8 cellular contexts compared by ENCODE assay signal in genomic region chr21:40466893-40467483, GRCh38.
DNase-seq lines count a peak whose midpoint lies in the region; FAIRE-seq and TF ChIP-seq lines count a peak whose summit lies in the region.

No MANE protein-coding gene starts in this region.

- TF ChIP-seq CTCF in epithelial cell of esophagus (IDR thresholded peaks at IDR 0.05; ENCODE audit: insufficient read depth, low read depth, low read length, missing control alignments) (peak; percentile 49), GM20000 (IDR thresholded peaks at IDR 0.05; ENCODE audit: extremely low read depth, missing control alignments) (no peak)

- no peak overlapping the region for H3K27ac ChIP-seq in small intestine (ENCODE audit: low read depth in 1 of 2, low read length in 1 of 2)

- FAIRE-seq in small intestine (lab: Jason Lieb, UNC) = no peak

- H3K9me3 ChIP-seq in small intestine (ENCODE audit: control insufficient read depth, low read depth) = no peaks in the 10 kb centered on the region

- no peaks in the 10 kb centered on the region for H3K4me1 ChIP-seq in small intestine (ENCODE audit: control insufficient read depth in 2 of 2, insufficient read depth in 1 of 2, low read depth in 1 of 2, low read length in 1 of 2)

- H3K36me3 ChIP-seq in small intestine (ENCODE audit: control insufficient read depth in 2 of 2, insufficient read depth in 2 of 2, low read length in 2 of 2) = no peaks in the 10 kb centered on the region

- DNase-seq in NCI-H2196 (lab: John Stamatoyannopoulos, UW; ENCODE audit: unreplicated experiment) (peak; percentile 23), NCI-H2196 treated with DMSO at 0.1 percent for 48 hours (lab: John Stamatoyannopoulos, UW; ENCODE audit: unreplicated experiment) (no peak), NCI-H82 treated with DMSO at 0.1 percent for 48 hours (lab: John Stamatoyannopoulos, UW; ENCODE audit: unreplicated experiment) (peak; percentile 37), epithelial cell of esophagus (ENCODE audit: low read depth) (peak; percentile 60), small intestine (peak; percentile 20), GM20000 (ENCODE audit: low spot score) (no peak), AG20443 (ENCODE audit: low spot score) (no peak), NOMO-1 treated with DMSO at 0.1 percent for 48 hours (lab: John Stamatoyannopoulos, UW; ENCODE audit: unreplicated experiment) (no peak)

- no peaks in the 10 kb centered on the region for H3K27me3 ChIP-seq in small intestine (ENCODE audit: control insufficient read depth in 2 of 2, insufficient read depth in 2 of 2, low read length in 2 of 2)

- H3K4me3 ChIP-seq in epithelial cell of esophagus (ENCODE audit: low read length) = no peak overlapping the region
- H3K4me3 ChIP-seq in small intestine (ENCODE audit: low read depth in 1 of 2, low read length in 2 of 2) = no peak overlapping the region

- WGBS in small intestine, 3 donors = 34 to 55% (median 54%) methylated on average over 1 of the region's 1 CpG

Comparison
In these comparisons a context has a peak if more than half of its experiments do, and no peak if none do; other contexts are left out.
1. DNase-seq: peak in NCI-H2196 (single experiment), NCI-H82 treated with DMSO at 0.1 percent for 48 hours (single experiment), epithelial cell of esophagus (single experiment) and small intestine (single experiment); none in NCI-H2196 treated with DMSO at 0.1 percent for 48 hours (single experiment), GM20000 (single experiment), AG20443 (single experiment) and NOMO-1 treated with DMSO at 0.1 percent for 48 hours (single experiment).